In genomic region chr17:7394452-7395191, GRCh38 we compare ENCODE assay signal across 1 cellular context.
TF ChIP-seq lines count a peak whose summit lies in the region.

Gene PLSCR3 (minus strand): TSS chr17:7394525. CDS start chr17:7394110, 415 bp downstream.

TF ChIP-seq in HepG2, 621 proteins besides CTCF, POLR2A, EP300 and RAD21 (continued from another document and continues in another):
- TF ChIP-seq ZBTB10 (CRISPR knock-in tag; IDR thresholded peaks at IDR 0.05; ENCODE audit: borderline replicate concordance) (no peak), YY1 (IDR thresholded peaks at IDR 0.05; ENCODE audit: insufficient read depth, insufficient replicate concordance, low read depth, low read length) (peak; percentile 70), ATAD3A (CRISPR knock-in tag; IDR thresholded peaks at IDR 0.05) (no peak), ZSCAN22 (CRISPR knock-in tag; IDR thresholded peaks at IDR 0.05) (no peak), XRCC5 (optimal IDR thresholded peaks at IDR 0.05; ENCODE audit: low read length) (peak; percentile 21), ZNF800 (CRISPR knock-in tag; IDR thresholded peaks at IDR 0.05) (no peak), CBX5 (CRISPR knock-in tag; IDR thresholded peaks at IDR 0.05; ENCODE audit: borderline replicate concordance) (0 out of 2 replicates have a peak, but pooled peaks have one; percentile 61), PRDM4 (CRISPR knock-in tag; IDR thresholded peaks at IDR 0.05; ENCODE audit: borderline replicate concordance) (no peak), ZNF121 (CRISPR knock-in tag; IDR thresholded peaks at IDR 0.05) (no peak; the same call in 1 of the 2 replicates), ZNF556 (CRISPR knock-in tag; IDR thresholded peaks at IDR 0.05; ENCODE audit: borderline replicate concordance) (peak; percentile 27; the same call in 1 of the 2 replicates), PRPF4 (IDR thresholded peaks at IDR 0.05; ENCODE audit: low read depth, low read length, poor library complexity, severe bottlenecking) (no peak), AGO2 (optimal IDR thresholded peaks at IDR 0.05; ENCODE audit: low read depth, low read length) (no peak), ZUFSP (CRISPR knock-in tag; IDR thresholded peaks at IDR 0.05; ENCODE audit: borderline replicate concordance) (no peak), ZSCAN29 (CRISPR knock-in tag; conservative IDR thresholded peaks at IDR 0.05) (no peak), CENPBD1 (CRISPR knock-in tag; IDR thresholded peaks at IDR 0.05; ENCODE audit: borderline replicate concordance, low read depth) (no peak), HOXD1 (CRISPR knock-in tag; IDR thresholded peaks at IDR 0.05) (0 out of 2 replicates have a peak, but pooled peaks have one; percentile 7), ISL2 (CRISPR knock-in tag; IDR thresholded peaks at IDR 0.05) (peak; percentile 27; the same call in 1 of the 2 replicates), GATAD2A (CRISPR knock-in tag; IDR thresholded peaks at IDR 0.05) (no peak), PRDM15 (CRISPR knock-in tag; IDR thresholded peaks at IDR 0.05) (no peak), ZFP91 (CRISPR knock-in tag; IDR thresholded peaks at IDR 0.05; ENCODE audit: borderline replicate concordance) (no peak; the same call in 1 of the 2 replicates), DRAP1 (CRISPR knock-in tag; IDR thresholded peaks at IDR 0.05) (no peak), ZNF546 (CRISPR knock-in tag; conservative IDR thresholded peaks at IDR 0.05) (no peak), BRCA1 (CRISPR knock-in tag; IDR thresholded peaks at IDR 0.05) (no peak), ZNF749 (CRISPR knock-in tag; IDR thresholded peaks at IDR 0.05; ENCODE audit: borderline replicate concordance) (no peak), ZSCAN30 (CRISPR knock-in tag; IDR thresholded peaks at IDR 0.05) (no peak), ZIK1 (CRISPR knock-in tag; IDR thresholded peaks at IDR 0.05; ENCODE audit: borderline replicate concordance, low read depth) (no peak), ZNF362 (CRISPR knock-in tag; IDR thresholded peaks at IDR 0.05; ENCODE audit: borderline replicate concordance) (no peak), TFAP4 (IDR thresholded peaks at IDR 0.05; ENCODE audit: borderline replicate concordance, low read depth) (no peak), ZNF660 (CRISPR knock-in tag; IDR thresholded peaks at IDR 0.05; ENCODE audit: borderline replicate concordance, low read depth) (no peak), MXD3 (CRISPR knock-in tag; IDR thresholded peaks at IDR 0.05) (no peak), KDM5A (IDR thresholded peaks at IDR 0.05; ENCODE audit: borderline replicate concordance, low read length) (no peak; the same call in 1 of the 2 replicates), ATF3 (CRISPR knock-in tag; IDR thresholded peaks at IDR 0.05) (no peak), HHEX (CRISPR knock-in tag; IDR thresholded peaks at IDR 0.05) (no peak), HNF1B (CRISPR knock-in tag; IDR thresholded peaks at IDR 0.05) (peak; percentile 69; the same call in 1 of the 2 replicates), ZNF878 (CRISPR knock-in tag; IDR thresholded peaks at IDR 0.05) (no peak)
